Comparison of ENCODE assay signal across 9 cellular contexts in genomic region chr14:59358105-59358504, GRCh38.
DNase-seq lines count a peak whose midpoint lies in the region; ATAC-seq, FAIRE-seq and TF ChIP-seq lines count a peak whose summit lies in the region.
"Had no signal": no experiment of that assay in that cellular context is flagged by ENCODE, and none has a peak within 500 bp of the region (broad histone marks: within the 10 kb centered on the region; RNA-seq: fewer than 3 reads in every experiment).

No MANE protein-coding gene starts in this region.

- no peaks in the 10 kb centered on the region for H3K9me3 Mint-ChIP-seq in stimulated activated effector memory CD8-positive, alpha-beta T cell treated with anti-CD3 and anti-CD28 coated beads, Interleukin-12 subunit alpha, Interleukin-12 subunit beta, amount 100 ng/mL, for 72 hours

- no peak overlapping the region for H3K9ac ChIP-seq in H1 (replicated peaks in 1 of 4; ENCODE audit: extremely low read depth in 1 of 4, low read depth in 3 of 4, low read length in 3 of 4)
- H3K9ac ChIP-seq in mesendoderm (ENCODE audit: low read length) = no peak overlapping the region

- H3K36me3 Mint-ChIP-seq in stimulated activated effector memory CD8-positive, alpha-beta T cell treated with anti-CD3 and anti-CD28 coated beads, Interleukin-12 subunit alpha, Interleukin-12 subunit beta, amount 100 ng/mL, for 72 hours = peaks cover 17% of the 10 kb centered on the region

- H3K18ac ChIP-seq in H1 (ENCODE audit: extremely low read depth, low read length) (no peak overlapping the region), mesendoderm (ENCODE audit: low read length) (no peak overlapping the region)

- WGBS in H1 (ENCODE audit: extremely low coverage in 1 of 2, insufficient coverage in 1 of 2, insufficient read length in 1 of 2, insufficient replicate concordance in 2 of 2, low coverage in 1 of 2, low lambda C conversion rate in 2 of 2, missing lambda C conversion rate in 1 of 2), 2 experiments = 76% methylated on average over 1 of the region's 1 CpG; no CpG with 5 or more reads in 1 of the 2 experiments
- no CpG with 5 or more reads among the region's 1 CpG for WGBS in mesendoderm (ENCODE audit: extremely low coverage, insufficient coverage, low lambda C conversion rate)

- no peak for ATAC-seq in stimulated activated effector memory CD8-positive, alpha-beta T cell treated with anti-CD3 and anti-CD28 coated beads, Interleukin-12 subunit alpha, Interleukin-12 subunit beta, amount 100 ng/mL, for 72 hours
- ATAC-seq in GM19455 (IDR thresholded peaks at IDR 0.05; ENCODE audit: unreplicated experiment) (no peak), HG03378 (IDR thresholded peaks at IDR 0.05; ENCODE audit: unreplicated experiment) (no peak)

- H4K5ac ChIP-seq in H1 (ENCODE audit: insufficient read length, low read depth, low read length) (no peak overlapping the region), mesendoderm (ENCODE audit: low read length) (no peak overlapping the region)

- 0 out of 3 replicates have a peak, but pooled peaks of 1 of the 2 experiments have one; percentile 25 for TF ChIP-seq EP300 in H1 (IDR thresholded peaks at IDR 0.05; ENCODE audit: borderline replicate concordance in 1 of 2, low read depth in 2 of 2, low read length in 2 of 2)

- CTCF ChIA-PET in H1 (lab: Charles Lee; ENCODE audit: partially characterized antibody) = interaction anchor here (0.6 to 1.5 kb wide), 3 partner anchors 36 to 67 kb away, joined by 3 to 4 read pairs (median 3); no protein-coding TSS in a partner anchor

- H3K79me2 ChIP-seq in H1 (ENCODE audit: control insufficient read depth in 1 of 2, insufficient read depth in 2 of 2, low read length in 2 of 2) (no peaks in the 10 kb centered on the region), mesendoderm (ENCODE audit: control insufficient read depth, insufficient read depth, low read length) (no peaks in the 10 kb centered on the region)

- no peak overlapping the region for H2BK12ac ChIP-seq in H1 (ENCODE audit: low read depth, low read length)

- H3K4ac ChIP-seq in H1 (replicated peaks; ENCODE audit: insufficient read length, low read depth, low read length) = no peak overlapping the region
- no peak overlapping the region for H3K4ac ChIP-seq in mesendoderm (ENCODE audit: low read depth, low read length)

- no peaks in the 10 kb centered on the region for H3K27me3 ChIP-seq in H1 (replicated peaks in 1 of 4; ENCODE audit: control insufficient read depth in 3 of 4, extremely low read depth in 1 of 4, insufficient read depth in 3 of 4, low read length in 3 of 4)
- H3K27me3 ChIP-seq in mesendoderm (ENCODE audit: insufficient read depth, low read length, poor library complexity) = no peaks in the 10 kb centered on the region

- no peak overlapping the region for H3K14ac ChIP-seq in H1 (ENCODE audit: insufficient read length)

- in situ Hi-C loops in Caki2 (cut with HindIII; ENCODE audit: low pct_unique_long_range_greater_than_20kb, low sequenced_read_pairs) = no loop called here

- POLR2A ChIA-PET in H1 (lab: Charles Lee; ENCODE audit: partially characterized antibody) = interaction anchor here (1.5 kb wide), 1 partner anchor 9 kb away, joined by 5 read pairs; no protein-coding TSS in a partner anchor

- H3K79me1 ChIP-seq in H1 (ENCODE audit: low read depth, low read length) = no peaks in the 10 kb centered on the region
- H3K79me1 ChIP-seq in mesendoderm (ENCODE audit: low read length) = no peaks in the 10 kb centered on the region

- H3K56ac ChIP-seq in H1 (replicated peaks; ENCODE audit: insufficient read length, low read depth, low read length) (no peak overlapping the region), mesendoderm (ENCODE audit: low read length) (no peak overlapping the region)

- no peak overlapping the region for H2AFZ ChIP-seq in H1 (ENCODE audit: low read length)

- H2BK5ac ChIP-seq in H1 (ENCODE audit: low read depth, low read length) = no peak overlapping the region
- H2BK5ac ChIP-seq in mesendoderm (ENCODE audit: low read length) = no peak overlapping the region

- H2AK5ac ChIP-seq in H1 (ENCODE audit: low read depth, low read length) = no peak overlapping the region
- H2AK5ac ChIP-seq in mesendoderm (ENCODE audit: low read length) = no peak overlapping the region

- H2BK15ac ChIP-seq in H1 (ENCODE audit: low read length) (no peak overlapping the region), mesendoderm (replicated peaks; ENCODE audit: low read depth) (no peak overlapping the region)

- H4K91ac ChIP-seq in H1 (replicated peaks; ENCODE audit: insufficient read length, low read length) = no peak overlapping the region

- no peak overlapping the region for H2BK20ac ChIP-seq in H1 (ENCODE audit: low read length)

- no peak overlapping the region for H3K4me2 ChIP-seq in H1 (ENCODE audit: insufficient read depth in 1 of 2, low read depth in 2 of 2, low read length in 2 of 2)
- H3K4me2 ChIP-seq in mesendoderm (ENCODE audit: low read length) = no peak overlapping the region

- no peak overlapping the region for H3K27ac Mint-ChIP-seq in stimulated activated effector memory CD8-positive, alpha-beta T cell treated with anti-CD3 and anti-CD28 coated beads, Interleukin-12 subunit alpha, Interleukin-12 subunit beta, amount 100 ng/mL, for 72 hours

- H3K36me3 ChIP-seq in H1 (ENCODE audit: control insufficient read depth in 2 of 4, insufficient read depth in 4 of 4, low read length in 3 of 4) (peaks cover 0 to 3% (median under 1%) of the 10 kb centered on the region in 4 experiments; a peak in 2 of 8 replicates), mesendoderm (ENCODE audit: control insufficient read depth, insufficient read depth, low read length) (no peaks in the 10 kb centered on the region)

- no peak overlapping the region for H4K8ac ChIP-seq in H1 (ENCODE audit: extremely low read depth, insufficient read depth, low read length)
- H4K8ac ChIP-seq in mesendoderm (ENCODE audit: low read depth, low read length) = peak overlapping the region; percentile 69

- H3K27ac ChIP-seq in H1 (ENCODE audit: low read depth, low read length) (no peak overlapping the region), mesendoderm (ENCODE audit: low read depth, low read length) (no peak overlapping the region)

- H3K4me3 ChIP-seq in H1 (ENCODE audit: extremely low read depth in 1 of 4, insufficient read depth in 2 of 4, low read depth in 3 of 4, low read length in 4 of 4) = no peak overlapping the region
- H3K4me3 ChIP-seq in mesendoderm (ENCODE audit: low read length) = no peak overlapping the region

- peak; percentile 43 for DNase-seq in Caki2 (ENCODE audit: low read depth)
- peak; percentile 22 for DNase-seq in NCI-H2196 treated with DMSO at 0.1 percent for 48 hours (lab: John Stamatoyannopoulos, UW; ENCODE audit: unreplicated experiment)
- DNase-seq in H1 (ENCODE audit: low read depth in 1 of 2, low spot score in 2 of 2) = peak in 1 of 2 experiments; percentile 49
- peak; percentile 91 for DNase-seq in mesendoderm
- no peak for DNase-seq in stimulated activated effector memory CD8-positive, alpha-beta T cell treated with anti-CD3 and anti-CD28 coated beads, Interleukin-12 subunit alpha, Interleukin-12 subunit beta, amount 100 ng/mL, for 72 hours (ENCODE audit: low spot score in 2 of 2)
- no peak for DNase-seq in DMS53 treated with DMSO at 0.1 percent for 48 hours (lab: John Stamatoyannopoulos, UW; ENCODE audit: unreplicated experiment)
- DNase-seq: DND-41 had no signal

- H3K4me1 ChIP-seq in H1 (replicated peaks in 1 of 4; ENCODE audit: control insufficient read depth in 3 of 4, insufficient read depth in 4 of 4, low read length in 3 of 4) (peaks cover 0 to 4% (median 2%) of the 10 kb centered on the region in 4 experiments; a peak in 3 of 7 replicates), mesendoderm (ENCODE audit: control insufficient read depth, low read depth, low read length) (peaks cover 2% of the 10 kb centered on the region)

- no peak for TF ChIP-seq CTCF in H1 (IDR thresholded peaks at IDR 0.05; ENCODE audit: control extremely low read depth in 1 of 3, insufficient read depth in 1 of 3, low read depth in 1 of 3, low read length in 3 of 3)

- H2BK120ac ChIP-seq in H1 (replicated peaks; ENCODE audit: low read depth, low read length) (no peak overlapping the region), mesendoderm (ENCODE audit: low read depth, low read length) (no peak overlapping the region)

- TF ChIP-seq RAD21 in H1 (IDR thresholded peaks at IDR 0.05 in 1 of 2, conservative IDR thresholded peaks at IDR 0.05 in 1 of 2; ENCODE audit: low read depth in 2 of 2, low read length in 2 of 2) = no peak; a peak in 1 of 4 replicates

- H3K4me3 Mint-ChIP-seq in stimulated activated effector memory CD8-positive, alpha-beta T cell treated with anti-CD3 and anti-CD28 coated beads, Interleukin-12 subunit alpha, Interleukin-12 subunit beta, amount 100 ng/mL, for 72 hours = no peak overlapping the region

- TF ChIP-seq POLR2A in H1 (IDR thresholded peaks at IDR 0.05; ENCODE audit: control extremely low read depth in 1 of 2, low read depth in 2 of 2, low read length in 2 of 2) = no peak

- no peaks in the 10 kb centered on the region for H3K23me2 ChIP-seq in H1 (ENCODE audit: low read depth, low read length)

- H4K20me1 ChIP-seq in H1 (replicated peaks in 1 of 2; ENCODE audit: control insufficient read depth in 1 of 2, insufficient read depth in 2 of 2, low read length in 2 of 2) = no peaks in the 10 kb centered on the region

- H3K23ac ChIP-seq in H1 (ENCODE audit: insufficient read length) = no peak overlapping the region
- no peak overlapping the region for H3K23ac ChIP-seq in mesendoderm (ENCODE audit: low read length)

- FAIRE-seq in H1 (lab: Jason Lieb, UNC) = peak; percentile 84

- H3K9me3 ChIP-seq in H1 (ENCODE audit: insufficient read depth in 2 of 2, low read depth in 1 of 2, low read length in 1 of 2) = no peaks in the 10 kb centered on the region

- H3K4me1 Mint-ChIP-seq in stimulated activated effector memory CD8-positive, alpha-beta T cell treated with anti-CD3 and anti-CD28 coated beads, Interleukin-12 subunit alpha, Interleukin-12 subunit beta, amount 100 ng/mL, for 72 hours = no peaks in the 10 kb centered on the region

TF ChIP-seq in H1, 55 proteins besides CTCF, POLR2A, EP300 and RAD21 (continues in another document):
- no peak for TF ChIP-seq SP1 (IDR thresholded peaks at IDR 0.05; ENCODE audit: low read depth, low read length)
- no peak for TF ChIP-seq SAP30 (IDR thresholded peaks at IDR 0.05; ENCODE audit: insufficient read depth, insufficient replicate concordance, low read length)
- TF ChIP-seq CHD1 (IDR thresholded peaks at IDR 0.05; ENCODE audit: low read depth, low read length) = no peak
- TF ChIP-seq TBP (IDR thresholded peaks at IDR 0.05; ENCODE audit: low read depth, low read length) = no peak
- TF ChIP-seq BCL11A (IDR thresholded peaks at IDR 0.05; ENCODE audit: low read depth in 2 of 2, low read length in 2 of 2) = no peak

Comparison
In these comparisons a context has a peak if more than half of its experiments do, and no peak if none do; other contexts are left out.
1. DNase-seq: peak in Caki2 (single experiment), NCI-H2196 treated with DMSO at 0.1 percent for 48 hours (single experiment) and mesendoderm (single experiment); none in stimulated activated effector memory CD8-positive, alpha-beta T cell treated with anti-CD3 and anti-CD28 coated beads, Interleukin-12 subunit alpha, Interleukin-12 subunit beta, amount 100 ng/mL, for 72 hours (0 of 2) and DMS53 treated with DMSO at 0.1 percent for 48 hours (single experiment).